28 cellular contexts compared by ENCODE assay signal in the genomic region with DNA sequence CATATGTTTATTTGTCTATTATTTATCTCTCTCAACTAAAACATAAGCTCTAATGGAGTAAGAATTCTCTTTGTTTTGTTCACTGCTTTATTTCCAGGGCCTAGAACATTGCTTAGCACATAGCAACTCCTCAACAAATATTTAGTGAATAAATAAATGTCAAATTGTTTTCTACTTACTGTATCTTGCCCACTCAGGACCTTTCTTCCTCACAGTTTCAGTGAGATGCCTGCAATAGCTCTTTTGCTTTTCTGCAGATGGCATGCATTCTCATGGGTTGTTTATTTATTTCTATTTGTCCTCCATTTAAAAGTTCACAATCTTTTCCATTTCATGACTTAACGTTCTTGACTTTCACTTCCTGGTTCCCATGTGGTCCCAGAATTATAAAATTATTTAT.
DNase-seq lines count a peak whose midpoint lies in the region; ATAC-seq, FAIRE-seq and TF ChIP-seq lines count a peak whose summit lies in the region.
"Had no signal": no experiment of that assay in that cellular context is flagged by ENCODE, and none has a peak within 500 bp of the region (broad histone marks: within the 10 kb centered on the region; RNA-seq: fewer than 3 reads in every experiment).

No MANE protein-coding gene starts in this region.

- no peak overlapping the region for H3K4me3 Mint-ChIP-seq in activated CD8-positive, alpha-beta memory T cell treated with anti-CD3 and anti-CD28 coated beads, Interleukin-2, amount 10 ng/mL, durations not matched to agents 7 days and 5 days
- H3K4me3 Mint-ChIP-seq: activated naive CD8-positive, alpha-beta T cell; CD14-positive monocyte had no signal

- SMC1A ChIA-PET in GM12878 (lab: Charles Lee; ENCODE audit: uncharacterized antibody, unreplicated experiment), result interaction anchor here (1.1 to 1.3 kb wide), 2 partner anchors 19 to 92 kb away, joined by 4 read pairs; no protein-coding TSS in a partner anchor

- H3K27me3 ChIP-seq in GM12878 (replicated peaks in 1 of 2; ENCODE audit: control insufficient read depth in 2 of 2, insufficient read depth in 2 of 2, low read length in 1 of 2), result no peaks in the 10 kb centered on the region
- H3K27me3 ChIP-seq in smooth muscle cell (ENCODE audit: low read depth), result no peaks in the 10 kb centered on the region
- H3K27me3 ChIP-seq: dorsolateral prefrontal cortex, heart left ventricle, neutrophil had no signal

- peak; percentile 13 for FAIRE-seq in GM12878 (lab: Jason Lieb, UNC)
- FAIRE-seq: endothelial cell of umbilical vein, GM19239, TTC549, urothelium cell line had no signal

- peaks cover 17% of the 10 kb centered on the region for H3K4me1 Mint-ChIP-seq in activated CD8-positive, alpha-beta memory T cell treated with anti-CD3 and anti-CD28 coated beads, Interleukin-2, amount 10 ng/mL, durations not matched to agents 7 days and 5 days

- TF ChIP-seq EP300 in GM12878 (IDR thresholded peaks at IDR 0.05; ENCODE audit: borderline replicate concordance in 1 of 2, control insufficient read depth in 1 of 2, low read depth in 2 of 2, low read length in 2 of 2), result no peak

- no peak for DNase-seq in activated CD8-positive, alpha-beta memory T cell treated with anti-CD3 and anti-CD28 coated beads, Interleukin-2, amount 10 ng/mL, durations not matched to agents 7 days and 5 days
- no peak for DNase-seq in activated CD8-positive, alpha-beta memory T cell treated with anti-CD3 and anti-CD28 coated beads, Interleukin-2, amount 50 U/mL, for 4 hours
- DNase-seq in LNCaP clone FGC (ENCODE audit: low read depth) (peak; percentile 2), GM12878 (ENCODE audit: low read depth, low spot score) (no peak), smooth muscle cell (lab: John Stamatoyannopoulos, UW; ENCODE audit: unreplicated experiment) (no peak), globus pallidus (ENCODE audit: low spot score) (no peak), head of caudate nucleus (no peak), middle frontal gyrus (ENCODE audit: extremely low spot score, low spot score) (no peak)
- DNase-seq: activated CD4-positive, alpha-beta T cell treated with anti-CD3 and anti-CD28 coated beads for 1 hour; central memory CD4-positive, alpha-beta T cell; dorsolateral prefrontal cortex; heart left ventricle; Kasumi-1; left cardiac atrium; NCI-H2029 treated with DMSO at 0.1 percent for 48 hours; NCI-H345; NCI-H82; PC-3; psoas muscle had no signal

- H3K9ac ChIP-seq in GM12878 (ENCODE audit: control insufficient read depth, insufficient read depth, low read length) (no peak overlapping the region), smooth muscle cell (ENCODE audit: low read depth) (no peak overlapping the region)

- H3K9me3 ChIP-seq in GM12878 (replicated peaks; ENCODE audit: control insufficient read depth, insufficient read depth, low read length) (no peaks in the 10 kb centered on the region), smooth muscle cell (replicated peaks; ENCODE audit: low read depth) (no peaks in the 10 kb centered on the region)
- H3K9me3 ChIP-seq: heart left ventricle, neutrophil, psoas muscle had no signal

- no peak overlapping the region for H3K4me2 ChIP-seq in GM12878 (ENCODE audit: control insufficient read depth, insufficient read depth)
- H3K4me2 ChIP-seq in smooth muscle cell, result no peak overlapping the region

- no TSS peak for BruUV-seq in GM12878 (replicated peaks; lab: Mats Ljungman, UMichigan)

- H3K4me3 ChIP-seq in LNCaP clone FGC (ENCODE audit: low read depth, low read length) (no peak overlapping the region), GM12878 (no peak overlapping the region), smooth muscle cell (no peak overlapping the region)
- H3K4me3 ChIP-seq: dorsolateral prefrontal cortex, heart left ventricle, psoas muscle had no signal

- intact Hi-C loops in GM12878 (cut with micrococcal nuclease; ENCODE audit: unreplicated experiment), result no loop called here
- intact Hi-C loops in head of caudate nucleus (cut with DNase I), result no loop called here

- no peak for TF ChIP-seq POLR2A in GM12878 (IDR thresholded peaks at IDR 0.05; ENCODE audit: low read depth, low read length)

- H3K79me2 ChIP-seq in GM12878 (ENCODE audit: control insufficient read depth, insufficient read depth, low read length) (no peaks in the 10 kb centered on the region), smooth muscle cell (ENCODE audit: low read depth) (no peaks in the 10 kb centered on the region)

- POLR2A ChIA-PET in GM12878 (lab: Charles Lee), result no interaction called here

- no peaks in the 10 kb centered on the region for H3F3A ChIP-seq in smooth muscle cell (ENCODE audit: low read depth)

- RAD21 ChIA-PET in GM12878 (lab: Charles Lee; ENCODE audit: unreplicated experiment), result no interaction called here

- TF ChIP-seq CTCF in LNCaP clone FGC (IDR thresholded peaks at IDR 0.05; ENCODE audit: control insufficient read depth, extremely low read depth, insufficient read depth) (no peak), GM12878 (IDR thresholded peaks at IDR 0.05 in 2 of 3, conservative IDR thresholded peaks at IDR 0.05 in 1 of 3; ENCODE audit: control insufficient read depth in 2 of 3, extremely low read depth in 1 of 3, insufficient read depth in 1 of 3, low read depth in 3 of 3, low read length in 3 of 3) (no peak), smooth muscle cell (IDR thresholded peaks at IDR 0.05; ENCODE audit: borderline replicate concordance, insufficient read depth, poor library complexity, severe bottlenecking) (no peak)

- H3K27ac ChIP-seq in GM12878 (ENCODE audit: control insufficient read depth, insufficient read depth) (no peak overlapping the region), smooth muscle cell (ENCODE audit: low read depth) (no peak overlapping the region)
- H3K27ac ChIP-seq: dorsolateral prefrontal cortex, HL-60, neutrophil, psoas muscle had no signal

- H3K27me3 Mint-ChIP-seq in activated CD8-positive, alpha-beta memory T cell treated with anti-CD3 and anti-CD28 coated beads, Interleukin-2, amount 10 ng/mL, durations not matched to agents 7 days and 5 days, result no peaks in the 10 kb centered on the region
- H3K27me3 Mint-ChIP-seq: activated naive CD8-positive, alpha-beta T cell had no signal

- CTCF ChIA-PET in activated CD8-positive, alpha-beta memory T cell treated with anti-CD3 and anti-CD28 coated beads, Interleukin-2, amount 10 ng/mL, durations not matched to agents 7 days and 5 days (lab: Charles Lee), result no interaction called here
- CTCF ChIA-PET in GM12878 (lab: Yijun Ruan, JAX), result interaction anchor here (0.7 to 1.2 kb wide), 4 partner anchors 8 to 262 kb away, joined by 3 to 4 read pairs (median 3); no protein-coding TSS in a partner anchor

- no peak for TF ChIP-seq RAD21 in GM12878 (IDR thresholded peaks at IDR 0.05; ENCODE audit: insufficient read depth, low read depth, low read length)

- peaks cover under 1% of the 10 kb centered on the region; the same call in 1 of the 2 replicates for H3K4me1 ChIP-seq in GM12878 (ENCODE audit: control insufficient read depth, insufficient read depth, low read length)
- no peaks in the 10 kb centered on the region for H3K4me1 ChIP-seq in smooth muscle cell (ENCODE audit: low read depth)
- H3K4me1 ChIP-seq: heart left ventricle, psoas muscle had no signal

- no peak overlapping the region for H2AFZ ChIP-seq in GM12878 (ENCODE audit: control insufficient read depth, low read depth, low read length)
- peak overlapping the region; percentile 58 for H2AFZ ChIP-seq in smooth muscle cell (ENCODE audit: low read depth)

- 0% methylated on average over 1 of the region's 1 CpG for WGBS in GM12878 (ENCODE audit: insufficient coverage, insufficient replicate concordance, low lambda C conversion rate, missing lambda C conversion rate)
- 76% methylated on average over 1 of the region's 1 CpG for WGBS in smooth muscle cell (ENCODE audit: low lambda C conversion rate)

- no peaks in the 10 kb centered on the region for H3K36me3 ChIP-seq in GM12878 (ENCODE audit: control insufficient read depth in 2 of 2, insufficient read depth in 2 of 2, low read length in 1 of 2)
- H3K36me3 ChIP-seq in smooth muscle cell (ENCODE audit: low read depth), result no peaks in the 10 kb centered on the region
- H3K36me3 ChIP-seq: heart left ventricle had no signal

- H3K36me3 Mint-ChIP-seq in activated CD8-positive, alpha-beta memory T cell treated with anti-CD3 and anti-CD28 coated beads, Interleukin-2, amount 10 ng/mL, durations not matched to agents 7 days and 5 days, result peaks cover 40% of the 10 kb centered on the region

- ATAC-seq in activated CD8-positive, alpha-beta memory T cell treated with anti-CD3 and anti-CD28 coated beads, Interleukin-2, amount 10 ng/mL, durations not matched to agents 7 days and 5 days, result no peak
- no peak for ATAC-seq in GM12878
- ATAC-seq: heart left ventricle, left cardiac atrium, PC-3, psoas muscle, Right ventricle myocardium inferior had no signal

- in situ Hi-C loops in GM12878 (cut with MboI), result no loop called here

- H3K27ac Mint-ChIP-seq in activated CD8-positive, alpha-beta memory T cell treated with anti-CD3 and anti-CD28 coated beads, Interleukin-2, amount 10 ng/mL, durations not matched to agents 7 days and 5 days, result peak overlapping the region; percentile 7

- H4K20me1 ChIP-seq in GM12878 (ENCODE audit: control insufficient read depth, insufficient read depth), result no peaks in the 10 kb centered on the region
- H4K20me1 ChIP-seq in smooth muscle cell (ENCODE audit: low read depth), result no peaks in the 10 kb centered on the region

- no peaks in the 10 kb centered on the region for H3K9me3 Mint-ChIP-seq in activated CD8-positive, alpha-beta memory T cell treated with anti-CD3 and anti-CD28 coated beads, Interleukin-2, amount 10 ng/mL, durations not matched to agents 7 days and 5 days (ENCODE audit: low read depth)

TF ChIP-seq in GM12878, 131 proteins besides CTCF, POLR2A, EP300 and RAD21 (continues in another document):
- TF ChIP-seq, protein P1, sequence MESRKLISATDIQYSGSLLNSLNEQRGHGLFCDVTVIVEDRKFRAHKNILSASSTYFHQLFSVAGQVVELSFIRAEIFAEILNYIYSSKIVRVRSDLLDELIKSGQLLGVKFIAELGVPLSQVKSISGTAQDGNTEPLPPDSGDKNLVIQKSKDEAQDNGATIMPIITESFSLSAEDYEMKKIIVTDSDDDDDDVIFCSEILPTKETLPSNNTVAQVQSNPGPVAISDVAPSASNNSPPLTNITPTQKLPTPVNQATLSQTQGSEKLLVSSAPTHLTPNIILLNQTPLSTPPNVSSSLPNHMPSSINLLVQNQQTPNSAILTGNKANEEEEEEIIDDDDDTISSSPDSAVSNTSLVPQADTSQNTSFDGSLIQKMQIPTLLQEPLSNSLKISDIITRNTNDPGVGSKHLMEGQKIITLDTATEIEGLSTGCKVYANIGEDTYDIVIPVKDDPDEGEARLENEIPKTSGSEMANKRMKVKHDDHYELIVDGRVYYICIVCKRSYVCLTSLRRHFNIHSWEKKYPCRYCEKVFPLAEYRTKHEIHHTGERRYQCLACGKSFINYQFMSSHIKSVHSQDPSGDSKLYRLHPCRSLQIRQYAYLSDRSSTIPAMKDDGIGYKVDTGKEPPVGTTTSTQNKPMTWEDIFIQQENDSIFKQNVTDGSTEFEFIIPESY (IDR thresholded peaks at IDR 0.05), result no peak
- TF ChIP-seq HDGF (IDR thresholded peaks at IDR 0.05), result no peak
- TF ChIP-seq ZNF384 (IDR thresholded peaks at IDR 0.05; ENCODE audit: borderline replicate concordance, low read depth, low read length), result no peak
- TF ChIP-seq NRF1 (conservative IDR thresholded peaks at IDR 0.05; ENCODE audit: low read depth, low read length), result no peak
- no peak for TF ChIP-seq SRF (IDR thresholded peaks at IDR 0.05; ENCODE audit: low read depth in 2 of 2, low read length in 2 of 2)
